ENCODE assay signal across 7 cellular contexts in genomic region chr18:53821146-53821545, GRCh38.
DNase-seq lines count a peak whose midpoint lies in the region; ATAC-seq and TF ChIP-seq lines count a peak whose summit lies in the region.
"Not testable (repeated sequence)": the region's sequence is repeated elsewhere in the genome, so short reads cannot be mapped to it uniquely, and the experiment has no call there.

No MANE protein-coding gene starts in this region.

- not testable (repeated sequence) for H3K4me3 Mint-ChIP-seq in neural progenitor cell

- peak overlapping the region; percentile 59 for H2AFZ ChIP-seq in neural progenitor cell (replicated peaks)

- H3K4me3 ChIP-seq in HUES6 (ENCODE audit: low read depth, low read length), result 0 out of 2 replicates have a peak overlapping the region, but pooled peaks have one; percentile 12
- H3K4me3 ChIP-seq in colonic mucosa, lower lobe of right lung, neural progenitor cell: not testable (repeated sequence)

- DNase-seq in ELF-1 (ENCODE audit: low read depth, low spot score) (peak; percentile 23), NCI-H524 treated with DMSO at 0.1 percent for 48 hours (lab: John Stamatoyannopoulos, UW) (peak; percentile 40), NCI-H82 treated with DMSO at 0.1 percent for 48 hours (lab: John Stamatoyannopoulos, UW; ENCODE audit: unreplicated experiment) (peak; percentile 55), colonic mucosa (peak; percentile 45), lower lobe of right lung (peak; percentile 48)
- DNase-seq in neural progenitor cell (ENCODE audit: low spot score), result not testable (repeated sequence)

- ATAC-seq in lower lobe of right lung, result not testable (repeated sequence)

- not testable (repeated sequence) for H3K27me3 Mint-ChIP-seq in neural progenitor cell (ENCODE audit: insufficient read depth, low read depth)

- not testable (repeated sequence) for H3K36me3 ChIP-seq in HUES6 (ENCODE audit: control insufficient read depth, insufficient read depth, low read length); colonic mucosa; lower lobe of right lung; neural progenitor cell

- H3K79me2 ChIP-seq in neural progenitor cell (ENCODE audit: low read depth), result not testable (repeated sequence)

- not testable (repeated sequence) for H3K27ac ChIP-seq in HUES6 (ENCODE audit: low read depth, low read length); colonic mucosa; lower lobe of right lung; neural progenitor cell

- not testable (repeated sequence) for H3K9ac ChIP-seq in HUES6 (ENCODE audit: low read length); colonic mucosa (ENCODE audit: low read depth in 2 of 2, low read length in 2 of 2); neural progenitor cell

- not testable (repeated sequence) for TF ChIP-seq CTCF in colonic mucosa (IDR thresholded peaks at IDR 0.05); lower lobe of right lung (IDR thresholded peaks at IDR 0.05); neural progenitor cell (IDR thresholded peaks at IDR 0.05)

- not testable (repeated sequence) for H3K4me2 ChIP-seq in neural progenitor cell

- not testable (repeated sequence) for H3K4me1 Mint-ChIP-seq in neural progenitor cell

- not testable (repeated sequence) for H3K36me3 Mint-ChIP-seq in neural progenitor cell

- intact Hi-C loops in colonic mucosa (cut with DNase I); lower lobe of right lung (cut with DNase I): not testable (repeated sequence)

- not testable (repeated sequence) for H3K27me3 ChIP-seq in HUES6 (ENCODE audit: control insufficient read depth, insufficient read depth, low read length); colonic mucosa; lower lobe of right lung (ENCODE audit: low read depth); neural progenitor cell

- not testable (repeated sequence) for H3K9me3 ChIP-seq in HUES6 (ENCODE audit: control insufficient read depth, insufficient read depth, low read depth, low read length); colonic mucosa; neural progenitor cell (ENCODE audit: low read depth)
- H3K9me3 ChIP-seq in lower lobe of right lung, result peaks cover 10% of the 10 kb centered on the region

- not testable (repeated sequence) for H3K4me1 ChIP-seq in HUES6 (ENCODE audit: control insufficient read depth, insufficient read depth, low read length); colonic mucosa; lower lobe of right lung; neural progenitor cell

- H3F3A ChIP-seq in neural progenitor cell (ENCODE audit: low read depth), result not testable (repeated sequence)

- not testable (repeated sequence) for H3K27ac Mint-ChIP-seq in neural progenitor cell

- peaks cover 19% of the 10 kb centered on the region for H3K9me3 Mint-ChIP-seq in neural progenitor cell

- not testable (repeated sequence) for H4K20me1 ChIP-seq in neural progenitor cell (ENCODE audit: low read depth)
